Comparison of ENCODE assay signal across 8 cellular contexts in the genomic region with DNA sequence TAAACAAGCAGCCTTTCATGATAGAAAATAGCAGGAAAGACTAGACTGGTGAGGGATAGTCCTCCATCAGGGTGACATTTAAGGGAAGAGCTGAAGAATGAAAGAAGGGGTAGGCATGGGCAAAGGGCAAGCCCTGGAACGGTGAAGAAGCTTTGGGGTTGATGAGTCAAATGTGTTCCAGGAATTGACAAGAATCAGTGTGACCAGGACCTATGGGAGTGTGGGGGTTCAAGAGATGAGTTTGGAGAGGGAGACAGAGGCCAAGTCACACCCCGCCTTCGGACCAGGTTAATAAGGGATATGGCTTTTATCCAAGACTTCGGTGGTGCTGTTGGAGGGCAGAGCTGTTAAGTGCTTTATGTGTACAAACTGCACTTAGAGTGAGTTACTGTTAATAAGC. TPM values are rescaled to one million over a fixed set of nuclear protein-coding genes. Genes with fewer than 3 reads are reported as not detected.
DNase-seq lines count a peak whose midpoint lies in the region; ATAC-seq and TF ChIP-seq lines count a peak whose summit lies in the region.

No MANE protein-coding gene starts in this region.

- DNase-seq in GM23338 (ENCODE audit: low spot score) (no peak), WERI-Rb-1 (no peak), glutamatergic neuron (no peak), SIG-M5 treated with dmso at 0.1 percent for 504 hours (lab: John Stamatoyannopoulos, UW; ENCODE audit: unreplicated experiment) (no peak), NCI-H82 (lab: John Stamatoyannopoulos, UW) (no peak)

- H3K9ac ChIP-seq in skeletal muscle tissue (ENCODE audit: low read depth in 1 of 3, low read length in 3 of 3), result peak overlapping the region; percentile 85 to 95 (median 94)

- peak overlapping the region; percentile 99 for H3K4me2 ChIP-seq in GM23338

- H3K4me3 Mint-ChIP-seq in GM23338 (peak overlapping the region; percentile 96), glutamatergic neuron (ENCODE audit: unreplicated experiment) (peak overlapping the region; percentile 97)

- no peak for ATAC-seq in GM23338
- ATAC-seq in GM21529 (IDR thresholded peaks at IDR 0.05; ENCODE audit: unreplicated experiment), result no peak
- no peak for ATAC-seq in GM18858 (IDR thresholded peaks at IDR 0.05; ENCODE audit: unreplicated experiment)

- H3K4me3 ChIP-seq in GM23338, result peak overlapping the region; percentile 96
- peak overlapping the region; percentile 66 for H3K4me3 ChIP-seq in WERI-Rb-1 (ENCODE audit: low read depth, low read length)
- H3K4me3 ChIP-seq in skeletal muscle tissue (ENCODE audit: low read length in 3 of 3), result peak overlapping the region; percentile 82 to 91 (median 89)

- peaks cover 20% of the 10 kb centered on the region; the same call in 1 of the 2 replicates for H3F3A ChIP-seq in GM23338 (replicated peaks; ENCODE audit: low read depth)

- H3K27me3 ChIP-seq in GM23338 (ENCODE audit: insufficient read depth) (no peaks in the 10 kb centered on the region), WERI-Rb-1 (ENCODE audit: insufficient read depth, low read depth, severe bottlenecking) (no peaks in the 10 kb centered on the region), skeletal muscle tissue (ENCODE audit: control insufficient read depth in 3 of 3, insufficient read depth in 3 of 3, low read length in 3 of 3) (no peaks in the 10 kb centered on the region)

- H3K9me3 Mint-ChIP-seq in GM23338, result no peaks in the 10 kb centered on the region
- H3K9me3 Mint-ChIP-seq in glutamatergic neuron (ENCODE audit: unreplicated experiment), result peaks cover 4% of the 10 kb centered on the region

- H3K9me3 ChIP-seq in WERI-Rb-1 (ENCODE audit: severe bottlenecking) (no peaks in the 10 kb centered on the region), skeletal muscle tissue (ENCODE audit: control insufficient read depth in 3 of 3, low read length in 3 of 3) (no peaks in the 10 kb centered on the region)

- peaks cover 61% of the 10 kb centered on the region for H3K79me2 ChIP-seq in GM23338 (replicated peaks; ENCODE audit: insufficient read depth)

- H3K27me3 Mint-ChIP-seq in GM23338 (ENCODE audit: insufficient read depth, low read depth, poor library complexity), result peaks cover 28% of the 10 kb centered on the region
- peaks cover 7% of the 10 kb centered on the region for H3K27me3 Mint-ChIP-seq in glutamatergic neuron (ENCODE audit: unreplicated experiment)

- H3K4me1 Mint-ChIP-seq in GM23338 (peaks cover 20% of the 10 kb centered on the region), glutamatergic neuron (ENCODE audit: low read depth, unreplicated experiment) (peaks cover 13% of the 10 kb centered on the region)

- H3K9me2 ChIP-seq in GM23338 (ENCODE audit: insufficient read depth), result no peaks in the 10 kb centered on the region

- peak overlapping the region; percentile 95 for H3K27ac Mint-ChIP-seq in GM23338
- peak overlapping the region; percentile 56 for H3K27ac Mint-ChIP-seq in glutamatergic neuron (ENCODE audit: unreplicated experiment)

- H3K4me1 ChIP-seq in GM23338 (ENCODE audit: insufficient read depth) (peaks cover 17% of the 10 kb centered on the region; the same call in 1 of the 2 replicates), skeletal muscle tissue (ENCODE audit: control insufficient read depth in 3 of 3, insufficient read depth in 3 of 3, low read length in 3 of 3) (peaks cover 18 to 32% (median 19%) of the 10 kb centered on the region in 3 donors)

- peaks cover 24% of the 10 kb centered on the region for H4K20me1 ChIP-seq in GM23338 (replicated peaks; ENCODE audit: insufficient read depth)

- no peak overlapping the region for H2AFZ ChIP-seq in GM23338

- H3K36me3 Mint-ChIP-seq in GM23338 (ENCODE audit: low read depth) (peaks cover 70% of the 10 kb centered on the region), glutamatergic neuron (ENCODE audit: unreplicated experiment) (no peaks in the 10 kb centered on the region)

- H3K27ac ChIP-seq in GM23338 (ENCODE audit: low read depth) (no peak overlapping the region), WERI-Rb-1 (no peak overlapping the region), skeletal muscle tissue (ENCODE audit: low read depth, low read length) (peak overlapping the region; percentile 77)

- TF ChIP-seq CTCF in GM23338 (conservative IDR thresholded peaks at IDR 0.05; ENCODE audit: low read depth in 2 of 2) (no peak), WERI-Rb-1 (IDR thresholded peaks at IDR 0.05; ENCODE audit: low read depth, low read length) (no peak), glutamatergic neuron (IDR thresholded peaks at IDR 0.05; ENCODE audit: partially characterized antibody, unreplicated experiment) (no peak)

- peaks cover 33% of the 10 kb centered on the region for H3K36me3 ChIP-seq in GM23338 (ENCODE audit: insufficient read depth)
- peaks cover 60% of the 10 kb centered on the region for H3K36me3 ChIP-seq in WERI-Rb-1
- H3K36me3 ChIP-seq in skeletal muscle tissue (ENCODE audit: control insufficient read depth in 3 of 3, insufficient read depth in 3 of 3, low read length in 3 of 3), result peaks cover 45 to 54% (median 47%) of the 10 kb centered on the region in 3 donors

TF ChIP-seq in GM23338, 12 proteins besides CTCF, POLR2A, EP300 and RAD21 (continues in another document):
- no peak for TF ChIP-seq EZH2phosphoT487 (IDR thresholded peaks at IDR 0.05; ENCODE audit: unreplicated experiment)

RNA-seq across cellular contexts. Expression of a gene that starts 0.9 kb away (rescaled TPM):
- 83.3 and 88.2 TPM in 2 replicates for total RNA-seq in GM23338 (2014; rRNA removed; shearing (Covaris generic))
- 54.6 and 61.3 TPM in 2 replicates for polyA plus RNA-seq in GM23338 (2016; fragmentation: Nextera tagmentation; extraction: Ambion mirVana)
- total RNA-seq in glutamatergic neuron (ENCODE audit: unreplicated experiment) (69.0 TPM), skeletal muscle tissue (30.3 TPM)

RNA-seq across cellular contexts. Expression of a gene that starts 0.9 kb away (rescaled TPM):
- 79.7 and 91.9 TPM in 2 replicates for total RNA-seq in GM23338 (2014; rRNA removed; shearing (Covaris generic))
- 25.6 and 29.9 TPM in 2 replicates for polyA plus RNA-seq in GM23338 (2016; fragmentation: Nextera tagmentation; extraction: Ambion mirVana)
- total RNA-seq in glutamatergic neuron (ENCODE audit: unreplicated experiment) (61.2 TPM), skeletal muscle tissue (7.8 TPM)

RNA-seq across cellular contexts. Expression of a gene that starts 11.4 kb away (rescaled TPM):
- 20.4 and 22.7 TPM in 2 replicates for total RNA-seq in GM23338 (2014; rRNA removed; shearing (Covaris generic))
- 8.8 and 10.2 TPM in 2 replicates for polyA plus RNA-seq in GM23338 (2016; fragmentation: Nextera tagmentation; extraction: Ambion mirVana)
- total RNA-seq in glutamatergic neuron (ENCODE audit: unreplicated experiment) (22.9 TPM), skeletal muscle tissue (4.7 TPM)

RNA-seq across cellular contexts. Expression of a gene that starts 28.3 kb away (rescaled TPM):
- total RNA-seq in GM23338 (2014; rRNA removed; shearing (Covaris generic)), result 10.9 and 13.4 TPM in 2 replicates
- 5.8 TPM in 2 replicates for polyA plus RNA-seq in GM23338 (2016; fragmentation: Nextera tagmentation; extraction: Ambion mirVana)
- total RNA-seq in glutamatergic neuron (ENCODE audit: unreplicated experiment) (35.2 TPM), skeletal muscle tissue (4.7 TPM)

RNA-seq across cellular contexts. Expression of a gene that starts 37.9 kb away (rescaled TPM):
- 0.49 and 1.1 TPM in 2 replicates for total RNA-seq in GM23338 (2014; rRNA removed; shearing (Covaris generic))
- polyA plus RNA-seq in GM23338 (2016; fragmentation: Nextera tagmentation; extraction: Ambion mirVana), result 0.63 and 0.92 TPM in 2 replicates
- total RNA-seq in glutamatergic neuron (ENCODE audit: unreplicated experiment) (4.1 TPM), skeletal muscle tissue (1.0 TPM)
